17 cellular contexts compared by ENCODE assay signal in genomic region chr16:9798474-9798873, GRCh38.
"Had no signal": no experiment of that assay in that cellular context is flagged by ENCODE, and none has a peak within 500 bp of the region (broad histone marks: within the 10 kb centered on the region; RNA-seq: fewer than 3 reads in every experiment).

No MANE protein-coding gene starts in this region.

- ATAC-seq: right lobe of liver; stimulated activated effector memory CD8-positive, alpha-beta T cell treated with anti-CD3 and anti-CD28 coated beads, Interleukin-12 subunit alpha, Interleukin-12 subunit beta, amount 100 ng/mL, for 72 hours; stimulated activated naive CD8-positive, alpha-beta T cell treated with anti-CD3 and anti-CD28 coated beads, Interleukin-15, amount 100 ng/mL, for 72 hours had no signal

- DNase-seq: activated CD4-positive, alpha-beta T cell treated with anti-CD3 and anti-CD28 coated beads for 1 hour; activated CD4-positive, alpha-beta T cell treated with anti-CD3 and anti-CD28 coated beads, Interleukin-2, amount 50 U/mL, for 4 hours; activated naive CD4-positive, alpha-beta T cell treated with Interleukin-2 at 50 U/mL for 16 hours; activated naive CD8-positive, alpha-beta T cell treated with anti-CD3 and anti-CD28 coated beads, Interleukin-2, amount 10 ng/mL, durations not matched to agents 7 days and 5 days; activated T-cell treated with anti-CD3 and anti-CD28 coated beads, Interleukin-2, amount 50 U/mL, for 48 hours; amniotic stem cell; naive B cell; nucleus accumbens; right lobe of liver; small intestine; stimulated activated CD4-positive, alpha-beta T cell treated with anti-CD3 and anti-CD28 coated beads, Interleukin-2, amount 100 ng/mL, for 24 hours; stimulated activated naive CD8-positive, alpha-beta T cell treated with anti-CD3 and anti-CD28 coated beads, Interleukin-15, amount 100 ng/mL, for 72 hours; tibial artery had no signal

- H3K27ac ChIP-seq: coronary artery, epithelial cell of prostate, parathyroid adenoma, right lobe of liver, tibial artery had no signal
